Comparison of ENCODE assay signal across 8 cellular contexts in genomic region chr1:13699510-13699909, GRCh38. TPM values are rescaled to one million over a fixed set of nuclear protein-coding genes. Genes with fewer than 3 reads are reported as not detected.
A peak's percentile ranks its signal among the peaks of the same experiment; 100 is the strongest.
DNase-seq lines count a peak whose midpoint lies in the region; FAIRE-seq and TF ChIP-seq lines count a peak whose summit lies in the region.

No MANE protein-coding gene starts in this region.

- H3K4me3 Mint-ChIP-seq in activated T-helper 1 cell treated with anti-CD3 and anti-CD28 coated beads, Interleukin-12 subunit alpha, Interleukin-12 subunit beta, Interleukin-2, Interleukin-4 antibody, amounts not matched to agents 30 ng/mL and 10 ng/mL and 1 ng/mL, durations not matched to agents 14 hours and 24 hours and 36 hours, result peak overlapping the region; percentile 69
- peak overlapping the region; percentile 80 for H3K4me3 Mint-ChIP-seq in progenitor cell of endocrine pancreas (ENCODE audit: low read depth)

- peak overlapping the region; percentile 78 for H3K27ac Mint-ChIP-seq in activated T-helper 1 cell treated with anti-CD3 and anti-CD28 coated beads, Interleukin-12 subunit alpha, Interleukin-12 subunit beta, Interleukin-2, Interleukin-4 antibody, amounts not matched to agents 30 ng/mL and 10 ng/mL and 1 ng/mL, durations not matched to agents 14 hours and 24 hours and 36 hours
- H3K27ac Mint-ChIP-seq in progenitor cell of endocrine pancreas, result peak overlapping the region; percentile 22

- TF ChIP-seq CTCF in progenitor cell of endocrine pancreas (IDR thresholded peaks at IDR 0.05; ENCODE audit: unreplicated experiment), result no peak

- no peak for TF ChIP-seq POLR2A in GM12891 (IDR thresholded peaks at IDR 0.05; ENCODE audit: low read depth, low read length)

- peaks cover 13% of the 10 kb centered on the region for H3K36me3 Mint-ChIP-seq in activated T-helper 1 cell treated with anti-CD3 and anti-CD28 coated beads, Interleukin-12 subunit alpha, Interleukin-12 subunit beta, Interleukin-2, Interleukin-4 antibody, amounts not matched to agents 30 ng/mL and 10 ng/mL and 1 ng/mL, durations not matched to agents 14 hours and 24 hours and 36 hours (ENCODE audit: low read depth)
- H3K36me3 Mint-ChIP-seq in progenitor cell of endocrine pancreas (ENCODE audit: insufficient read depth), result peaks cover 9% of the 10 kb centered on the region

- intact Hi-C loops in activated T-helper 1 cell treated with anti-CD3 and anti-CD28 coated beads, Interleukin-12 subunit alpha, Interleukin-12 subunit beta, Interleukin-2, Interleukin-4 antibody, amounts not matched to agents 30 ng/mL and 10 ng/mL and 1 ng/mL, durations not matched to agents 14 hours and 24 hours and 36 hours (cut with micrococcal nuclease), result no loop called here

- DNase-seq in NCI-H748 (lab: John Stamatoyannopoulos, UW; ENCODE audit: unreplicated experiment) (peak; percentile 45), NCI-H748 treated with DMSO at 0.1 percent for 48 hours (lab: John Stamatoyannopoulos, UW) (no peak), foreskin melanocyte (peak; percentile 10), progenitor cell of endocrine pancreas (ENCODE audit: low spot score, unreplicated experiment) (no peak), COLO829 (ENCODE audit: low spot score) (no peak), GM12891 (ENCODE audit: insufficient read length, low spot score) (no peak)
- DNase-seq in activated T-helper 1 cell treated with anti-CD3 and anti-CD28 coated beads, Interleukin-12 subunit alpha, Interleukin-12 subunit beta, Interleukin-2, Interleukin-4 antibody, amounts not matched to agents 30 ng/mL and 10 ng/mL and 1 ng/mL, durations not matched to agents 14 hours and 24 hours and 36 hours (ENCODE audit: low spot score), result no peak
- DNase-seq in activated CD4-positive, CD25-positive, alpha-beta regulatory T cell (lab: John Stamatoyannopoulos, UW), result no peak

- H3K9me3 Mint-ChIP-seq in activated T-helper 1 cell treated with anti-CD3 and anti-CD28 coated beads, Interleukin-12 subunit alpha, Interleukin-12 subunit beta, Interleukin-2, Interleukin-4 antibody, amounts not matched to agents 30 ng/mL and 10 ng/mL and 1 ng/mL, durations not matched to agents 14 hours and 24 hours and 36 hours, result peaks cover 7% of the 10 kb centered on the region
- peaks cover 14% of the 10 kb centered on the region for H3K9me3 Mint-ChIP-seq in progenitor cell of endocrine pancreas (ENCODE audit: low read depth)

- FAIRE-seq in GM12891 (lab: Jason Lieb, UNC), result no peak

- peaks cover 6% of the 10 kb centered on the region for H3K27me3 Mint-ChIP-seq in activated T-helper 1 cell treated with anti-CD3 and anti-CD28 coated beads, Interleukin-12 subunit alpha, Interleukin-12 subunit beta, Interleukin-2, Interleukin-4 antibody, amounts not matched to agents 30 ng/mL and 10 ng/mL and 1 ng/mL, durations not matched to agents 14 hours and 24 hours and 36 hours (ENCODE audit: insufficient read depth)
- H3K27me3 Mint-ChIP-seq in progenitor cell of endocrine pancreas, result peaks cover 9% of the 10 kb centered on the region

- H3K4me1 Mint-ChIP-seq in activated T-helper 1 cell treated with anti-CD3 and anti-CD28 coated beads, Interleukin-12 subunit alpha, Interleukin-12 subunit beta, Interleukin-2, Interleukin-4 antibody, amounts not matched to agents 30 ng/mL and 10 ng/mL and 1 ng/mL, durations not matched to agents 14 hours and 24 hours and 36 hours (ENCODE audit: low read depth), result peaks cover 40% of the 10 kb centered on the region
- H3K4me1 Mint-ChIP-seq in progenitor cell of endocrine pancreas (ENCODE audit: low read depth), result peaks cover 9% of the 10 kb centered on the region

TF ChIP-seq in GM12891, 5 proteins besides CTCF, POLR2A, EP300 and RAD21:
- no peak for TF ChIP-seq SPI1 (IDR thresholded peaks at IDR 0.05; ENCODE audit: low read depth, low read length)
TF ChIP-seq in GM12891: peak in this region for 0.

RNA-seq across cellular contexts. Expression of gene PRDM2, which starts 0.5 kb away (rescaled TPM):
- 48.5 and 50.4 TPM in 2 replicates for total RNA-seq in activated T-helper 1 cell treated with anti-CD3 and anti-CD28 coated beads, Interleukin-12 subunit alpha, Interleukin-12 subunit beta, Interleukin-2, Interleukin-4 antibody, amounts not matched to agents 30 ng/mL and 10 ng/mL and 1 ng/mL, durations not matched to agents 14 hours and 24 hours and 36 hours
- total RNA-seq in progenitor cell of endocrine pancreas, result 44.3 and 47.7 TPM in 2 replicates
- 21.1 TPM for polyA plus RNA-seq in GM12891 (2012; ENCODE audit: low read depth, missing spikeins)

Comparison
In these comparisons a context has a peak if more than half of its experiments do, and no peak if none do; other contexts are left out.
1. DNase-seq: peak in NCI-H748 (single experiment) and foreskin melanocyte (single experiment); none in NCI-H748 treated with DMSO at 0.1 percent for 48 hours (single experiment), activated T-helper 1 cell treated with anti-CD3 and anti-CD28 coated beads, Interleukin-12 subunit alpha, Interleukin-12 subunit beta, Interleukin-2, Interleukin-4 antibody, amounts not matched to agents 30 ng/mL and 10 ng/mL and 1 ng/mL, durations not matched to agents 14 hours and 24 hours and 36 hours (single experiment), progenitor cell of endocrine pancreas (single experiment), COLO829 (single experiment), GM12891 (single experiment) and activated CD4-positive, CD25-positive, alpha-beta regulatory T cell (0 of 4).